ENCODE assay signal across 27 cellular contexts in the genomic region with DNA sequence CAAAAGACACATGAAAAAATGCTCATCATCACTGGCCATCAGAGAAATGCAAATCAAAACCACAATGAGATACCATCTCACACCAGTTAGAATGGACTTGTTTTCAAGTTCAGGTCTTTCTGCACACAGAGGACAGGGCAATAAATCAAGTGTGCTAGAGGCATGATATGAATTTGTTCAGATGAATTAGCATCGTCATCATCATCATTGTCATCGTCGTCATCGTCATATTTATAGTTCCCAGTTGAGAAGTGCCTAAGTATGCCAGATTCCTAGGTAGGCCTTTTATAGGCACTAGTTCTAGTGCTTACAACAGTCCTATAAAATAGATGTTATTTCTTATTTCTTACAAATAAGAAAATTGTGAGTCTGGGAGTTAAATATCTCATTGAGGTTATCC. TPM values are rescaled to one million over a fixed set of nuclear protein-coding genes. Genes with fewer than 3 reads are reported as not detected.
"Had no signal": no experiment of that assay in that cellular context is flagged by ENCODE, and none has a peak within 500 bp of the region (broad histone marks: within the 10 kb centered on the region; RNA-seq: fewer than 3 reads in every experiment).

No MANE protein-coding gene starts in this region.

- DNase-seq: colonic mucosa; cortex of kidney; dermis blood vessel endothelial cell; dorsolateral prefrontal cortex; effector CD4-positive, alpha-beta T cell; effector CD8-positive, alpha-beta T cell; effector memory CD4-positive, alpha-beta T cell; effector memory CD8-positive, alpha-beta T cell; endodermal cell; erythroblast; esophagus squamous epithelium; foreskin fibroblast; foreskin keratinocyte; foreskin melanocyte; gastrocnemius medialis; glutamatergic neuron; head of caudate nucleus; heart left ventricle; heart right ventricle had no signal

- FAIRE-seq: colon, endometrium, endothelial cell of umbilical vein, frontal cortex had no signal

- H3K9me3 ChIP-seq: colonic mucosa, esophagus muscularis mucosa, gastrocnemius medialis, heart left ventricle, heart right ventricle had no signal

- H3K27ac ChIP-seq: colonic mucosa, coronary artery, dorsolateral prefrontal cortex, epithelial cell of prostate, esophagus muscularis mucosa, esophagus squamous epithelium, foreskin keratinocyte, gastrocnemius medialis, heart left ventricle, heart right ventricle had no signal

- H3K4me3 ChIP-seq: colonic mucosa, coronary artery, dorsolateral prefrontal cortex, esophagus muscularis mucosa, esophagus squamous epithelium, gastrocnemius medialis, heart left ventricle, heart right ventricle had no signal

- H3K36me3 ChIP-seq: colonic mucosa, esophagus muscularis mucosa, esophagus squamous epithelium, gastrocnemius medialis, heart left ventricle, heart right ventricle had no signal

- H3K27me3 ChIP-seq: colonic mucosa, esophagus muscularis mucosa, esophagus squamous epithelium, foreskin keratinocyte, gastrocnemius medialis, heart left ventricle had no signal

- H3K4me1 ChIP-seq: colonic mucosa, esophagus muscularis mucosa, esophagus squamous epithelium, foreskin keratinocyte, gastrocnemius medialis, heart left ventricle, heart right ventricle had no signal

- ATAC-seq: effector memory CD8-positive, alpha-beta T cell; esophagus mucosa; foreskin keratinocyte; gastrocnemius medialis; heart left ventricle; heart right ventricle had no signal

RNA-seq across cellular contexts. Expression of a gene that starts 34.7 kb away (rescaled TPM):
- polyA plus RNA-seq: endothelial cell of umbilical vein had no signal
